Comparison of ENCODE assay signal across 8 cellular contexts in the genomic region with DNA sequence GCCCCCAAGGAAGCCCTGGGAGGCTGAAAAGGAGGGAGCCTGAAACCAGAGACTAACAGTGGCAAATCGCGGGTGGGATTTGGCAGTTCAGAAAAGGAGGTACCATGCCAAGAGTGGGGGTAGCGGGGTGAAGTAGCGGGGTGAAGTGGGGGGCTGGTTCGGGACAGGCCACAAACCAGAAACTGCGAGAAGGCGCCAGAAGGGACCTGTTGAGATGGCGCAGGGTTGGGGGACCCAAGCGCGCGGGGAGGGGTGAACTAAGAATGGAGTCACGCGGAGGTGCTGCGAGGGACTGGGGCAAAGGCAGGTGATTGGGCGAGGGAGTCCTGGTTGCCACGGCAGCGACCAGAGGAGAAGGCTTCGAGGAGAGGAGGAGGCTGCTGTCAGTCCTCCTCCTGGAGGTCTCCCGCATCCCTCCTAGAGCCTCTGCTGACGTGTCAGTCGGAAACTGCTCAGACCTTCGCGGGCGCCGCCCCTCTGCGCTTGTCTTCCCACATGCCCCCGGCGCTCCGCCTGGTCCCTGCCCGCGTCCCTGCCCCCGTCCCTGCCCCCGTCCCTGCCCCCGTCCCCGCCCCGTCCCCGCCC. TPM values are rescaled to one million over a fixed set of nuclear protein-coding genes. Genes with fewer than 3 reads are reported as not detected.
A peak's percentile ranks its signal among the peaks of the same experiment; 100 is the strongest.
DNase-seq lines count a peak whose midpoint lies in the region; ATAC-seq and TF ChIP-seq lines count a peak whose summit lies in the region.

No MANE protein-coding gene starts in this region.

- peaks cover 33% of the 10 kb centered on the region for H3K4me1 Mint-ChIP-seq in activated naive CD8-positive, alpha-beta T cell treated with anti-CD3 and anti-CD28 coated beads for 36 hours

- H3K4me1 ChIP-seq in ovary (ENCODE audit: insufficient read depth) (no peaks in the 10 kb centered on the region), thymus (ENCODE audit: control insufficient read depth, insufficient read depth, low read length) (peaks cover 7% of the 10 kb centered on the region)

- no peaks in the 10 kb centered on the region for H3K9me3 Mint-ChIP-seq in activated naive CD8-positive, alpha-beta T cell treated with anti-CD3 and anti-CD28 coated beads for 36 hours

- peaks cover 7% of the 10 kb centered on the region for H3K36me3 Mint-ChIP-seq in activated naive CD8-positive, alpha-beta T cell treated with anti-CD3 and anti-CD28 coated beads for 36 hours

- DNase-seq in GM10266 (ENCODE audit: extremely low spot score), result peak; percentile 90
- peak; percentile 98 for DNase-seq in NCI-H1105 (lab: John Stamatoyannopoulos, UW)
- peak; percentile 82 for DNase-seq in SKM-1 (lab: John Stamatoyannopoulos, UW; ENCODE audit: unreplicated experiment)
- peak; percentile 92 for DNase-seq in activated naive CD8-positive, alpha-beta T cell treated with anti-CD3 and anti-CD28 coated beads for 36 hours
- DNase-seq in Right ventricle myocardium superior, result peak; percentile 97
- peak; percentile 95 to 98 (median 98) for DNase-seq in ovary

- no peaks in the 10 kb centered on the region for H3K9me3 ChIP-seq in ovary
- no peaks in the 10 kb centered on the region for H3K9me3 ChIP-seq in thymus (ENCODE audit: control insufficient read depth)

- H3K27me3 ChIP-seq in ovary (no peaks in the 10 kb centered on the region), thymus (ENCODE audit: control insufficient read depth, insufficient read depth) (no peaks in the 10 kb centered on the region)

- WGBS in ovary, 3 donors, result 0 to 1% (median 1%) methylated on average over 23 to 37 of the region's 37 CpGs
- 2% methylated on average over 36 of the region's 37 CpGs for WGBS in thymus

- ATAC-seq in HG02678 (IDR thresholded peaks at IDR 0.05; ENCODE audit: unreplicated experiment) (peak; percentile 74), Right ventricle myocardium superior (ENCODE audit: poor library complexity) (peak; percentile 96)

- peak; percentile 85 for TF ChIP-seq POLR2A in ovary (IDR thresholded peaks at IDR 0.05)

- H3K36me3 ChIP-seq in ovary (no peaks in the 10 kb centered on the region), thymus (ENCODE audit: control insufficient read depth, insufficient read depth) (no peaks in the 10 kb centered on the region)

- H3K4me3 ChIP-seq in ovary (peak overlapping the region; percentile 46), thymus (ENCODE audit: low read length) (peak overlapping the region; percentile 90)

- H3K4me3 Mint-ChIP-seq in activated naive CD8-positive, alpha-beta T cell treated with anti-CD3 and anti-CD28 coated beads for 36 hours, result peak overlapping the region; percentile 88

- H3K27me3 Mint-ChIP-seq in activated naive CD8-positive, alpha-beta T cell treated with anti-CD3 and anti-CD28 coated beads for 36 hours, result peaks cover 12% of the 10 kb centered on the region

- TF ChIP-seq EP300 in ovary (IDR thresholded peaks at IDR 0.05), result no peak

- peak overlapping the region; percentile 89 for H3K27ac Mint-ChIP-seq in activated naive CD8-positive, alpha-beta T cell treated with anti-CD3 and anti-CD28 coated beads for 36 hours

- intact Hi-C loops in Right ventricle myocardium superior (cut with DNase I) (no loop called here), ovary (cut with DNase I) (no loop called here)

- peak overlapping the region; percentile 37 to 71 for H3K27ac ChIP-seq in ovary
- peak overlapping the region; percentile 43 for H3K27ac ChIP-seq in thymus (ENCODE audit: low read depth)

- TF ChIP-seq CTCF in GM10266 (IDR thresholded peaks at IDR 0.05; ENCODE audit: control insufficient read depth, insufficient read depth, low read depth, missing control alignments), result no peak
- no peak for TF ChIP-seq CTCF in ovary (IDR thresholded peaks at IDR 0.05)

RNA-seq across cellular contexts. Expression of gene MIA3, which starts 0.4 kb away (rescaled TPM):
- 10 to 100 TPM; 46.8 to 48.6 TPM for total RNA-seq in activated naive CD8-positive, alpha-beta T cell treated with anti-CD3 and anti-CD28 coated beads for 36 hours
- 49.2 TPM for total RNA-seq in Right ventricle myocardium superior
- 10 to 100 TPM; 34.2 to 64.0 (median 59.5) TPM for total RNA-seq in ovary
- polyA plus RNA-seq in ovary, result 10 to 100 TPM; 31.9 to 50.9 TPM
- 33.1 TPM for polyA plus RNA-seq in thymus

RNA-seq across cellular contexts. Expression of gene TAF1A, which starts 27.7 kb away (rescaled TPM):
- 10 to 100 TPM; 20.3 to 23.1 TPM for total RNA-seq in activated naive CD8-positive, alpha-beta T cell treated with anti-CD3 and anti-CD28 coated beads for 36 hours
- total RNA-seq in Right ventricle myocardium superior, result 2.5 TPM
- total RNA-seq in ovary, result 10 to 100 TPM in 4 of 7 donors, 1 to 10 TPM in 3; 6.1 to 15.7 (median 10.6) TPM
- 1 to 10 TPM; 4.2 to 5.6 TPM for polyA plus RNA-seq in ovary
- polyA plus RNA-seq in thymus, result 2.9 TPM

Comparison
In these comparisons a context has a peak if more than half of its experiments do, and no peak if none do; other contexts are left out.
1. Peak in every context shown above with its lines: DNase-seq, ATAC-seq, H3K4me3 ChIP-seq and H3K27ac ChIP-seq.